Comparison of ENCODE assay signal across 9 cellular contexts in genomic region chr20:9458075-9458818, GRCh38. TPM values are rescaled to one million over a fixed set of nuclear protein-coding genes. Genes with fewer than 3 reads are reported as not detected.
DNase-seq lines count a peak whose midpoint lies in the region; ATAC-seq, FAIRE-seq and TF ChIP-seq lines count a peak whose summit lies in the region.
"Had no signal": no experiment of that assay in that cellular context is flagged by ENCODE, and none has a peak within 500 bp of the region (broad histone marks: within the 10 kb centered on the region; RNA-seq: fewer than 3 reads in every experiment).

No MANE protein-coding gene starts in this region.

- H3K27me3 ChIP-seq in astrocyte (ENCODE audit: insufficient read depth, low read length) (no peaks in the 10 kb centered on the region), heart left ventricle (no peaks in the 10 kb centered on the region)

- H3K9me3 Mint-ChIP-seq in astrocyte (ENCODE audit: unreplicated experiment) = no peaks in the 10 kb centered on the region
- peaks cover 9% of the 10 kb centered on the region for H3K9me3 Mint-ChIP-seq in osteocyte (ENCODE audit: unreplicated experiment)

- H3K4me1 Mint-ChIP-seq in astrocyte (ENCODE audit: low read depth, unreplicated experiment) (peaks cover 12% of the 10 kb centered on the region), osteocyte (ENCODE audit: unreplicated experiment) (peaks cover 28% of the 10 kb centered on the region)

- intact Hi-C loops in heart left ventricle (cut with DNase I) = loop anchor here in 1 of 10 donors (10.0 kb wide), 1 partner anchor 147 kb away; no protein-coding TSS in a partner anchor

- DNase-seq in HuH-7 (ENCODE audit: low spot score) (peak; percentile 52), astrocyte (ENCODE audit: low read depth) (no peak), osteocyte (ENCODE audit: extremely low spot score, unreplicated experiment) (no peak), heart left ventricle (no peak), GM12892 (ENCODE audit: insufficient read length) (no peak)
- no peak for DNase-seq in activated CD8-positive, alpha-beta memory T cell treated with anti-CD3 and anti-CD28 coated beads, Interleukin-2, amount 50 U/mL, for 48 hours
- no peak for DNase-seq in stimulated activated CD4-positive, alpha-beta T cell treated with anti-CD3 and anti-CD28 coated beads, Interleukin-12 subunit alpha, Interleukin-12 subunit beta, amount 100 ng/mL, for 4 hours

- H3K4me2 ChIP-seq in astrocyte (ENCODE audit: low read length) = no peak overlapping the region

- H2AFZ ChIP-seq in astrocyte (ENCODE audit: low read depth, low read length) = no peak overlapping the region

- H3K79me2 ChIP-seq in astrocyte (ENCODE audit: insufficient read depth, low read length) = no peaks in the 10 kb centered on the region

- H3K4me1 ChIP-seq in astrocyte (ENCODE audit: insufficient read depth, low read length) (peaks cover 7% of the 10 kb centered on the region), heart left ventricle (peaks cover 0 to 11% (median 0%) of the 10 kb centered on the region in 12 donors)

- FAIRE-seq in astrocyte (lab: Jason Lieb, UNC) (no peak), GM12892 (lab: Jason Lieb, UNC) (no peak)

- H3K36me3 Mint-ChIP-seq in astrocyte (ENCODE audit: low read depth, unreplicated experiment) = peaks cover 37% of the 10 kb centered on the region
- H3K36me3 Mint-ChIP-seq in osteocyte (ENCODE audit: unreplicated experiment) = peaks cover 14% of the 10 kb centered on the region

- no peaks in the 10 kb centered on the region for H3K36me3 ChIP-seq in astrocyte (ENCODE audit: insufficient read depth, low read length)
- H3K36me3 ChIP-seq in heart left ventricle = peaks cover 0 to 89% (median 38%) of the 10 kb centered on the region in 9 donors

- H3K4me3 Mint-ChIP-seq in astrocyte (ENCODE audit: unreplicated experiment) = no peak overlapping the region
- no peak overlapping the region for H3K4me3 Mint-ChIP-seq in osteocyte (ENCODE audit: unreplicated experiment)

- ATAC-seq in GM18909 (IDR thresholded peaks at IDR 0.05; ENCODE audit: poor library complexity, unreplicated experiment) (peak; percentile 54), heart left ventricle (no peak)

- H3K9ac ChIP-seq in astrocyte (ENCODE audit: low read length) = no peak overlapping the region

- WGBS in heart left ventricle, 4 donors = 55 to 91% (median 76%) methylated on average over 1 of the region's 1 CpG

- H3K4me3 ChIP-seq in astrocyte (ENCODE audit: insufficient read depth, low read depth, low read length) = no peak overlapping the region
- no peak overlapping the region for H3K4me3 ChIP-seq in heart left ventricle

- no peaks in the 10 kb centered on the region for H4K20me1 ChIP-seq in astrocyte (ENCODE audit: insufficient read depth, low read length)

- H3K27ac Mint-ChIP-seq in astrocyte (ENCODE audit: unreplicated experiment) = peak overlapping the region; percentile 53
- peak overlapping the region; percentile 19 for H3K27ac Mint-ChIP-seq in osteocyte (ENCODE audit: unreplicated experiment)

- no peak for TF ChIP-seq CTCF in astrocyte (IDR thresholded peaks at IDR 0.05; ENCODE audit: insufficient read depth, low read depth, low read length)
- TF ChIP-seq CTCF in osteocyte (IDR thresholded peaks at IDR 0.05) = peak; percentile 29
- TF ChIP-seq CTCF in heart left ventricle (IDR thresholded peaks at IDR 0.05) = peak in 3 of 12 donors; percentile 12 to 22 (median 21)

- H3K9me3 ChIP-seq in astrocyte (ENCODE audit: insufficient read depth, low read depth, low read length) = no peaks in the 10 kb centered on the region
- H3K9me3 ChIP-seq in heart left ventricle = no peaks in the 10 kb centered on the region

- TF ChIP-seq POLR2A in heart left ventricle (IDR thresholded peaks at IDR 0.05) (no peak), GM12892 (IDR thresholded peaks at IDR 0.05; ENCODE audit: low read depth, low read length) (no peak)

- H3K27me3 Mint-ChIP-seq in astrocyte (ENCODE audit: low read depth, unreplicated experiment) = no peaks in the 10 kb centered on the region
- no peaks in the 10 kb centered on the region for H3K27me3 Mint-ChIP-seq in osteocyte (ENCODE audit: unreplicated experiment)

- H3K27ac ChIP-seq in astrocyte (ENCODE audit: low read depth, low read length) (no peak overlapping the region), heart left ventricle (no peak overlapping the region)

RNA-seq across cellular contexts. Expression of gene LAMP5, which starts 56.1 kb away (rescaled TPM):
- total RNA-seq in astrocyte = 2.3 and 4.7 TPM in 2 replicates
- total RNA-seq in osteocyte = 0.76 and 0.86 TPM in 2 replicates
- total RNA-seq in heart left ventricle = under 1 TPM in 3 of 9 donors, not detected in 6; 0.19 to 0.42 (median 0.41) TPM
- polyA plus RNA-seq in heart left ventricle = under 1 TPM in 1 of 2 donors, not detected in 1; 0.04 TPM
- 1.1 TPM for polyA plus RNA-seq in GM12892 (2012; ENCODE audit: missing spikeins)
- polyA plus RNA-seq: liver had no signal
